1 cellular context compared by ENCODE assay signal in genomic region chr6:6684365-6684833, GRCh38.
TF ChIP-seq lines count a peak whose summit lies in the region.

No MANE protein-coding gene starts in this region.

TF ChIP-seq in A549, 52 proteins besides CTCF, POLR2A, EP300 and RAD21 (continued from another document):
- TF ChIP-seq USF2 (IDR thresholded peaks at IDR 0.05) (no peak), RCOR1 (IDR thresholded peaks at IDR 0.05; ENCODE audit: low read depth, low read length) (no peak), NR3C1 (IDR thresholded peaks at IDR 0.05) (no peak), MYC (IDR thresholded peaks at IDR 0.05; ENCODE audit: borderline replicate concordance, low read length) (no peak), EHF (CRISPR knock-in tag; IDR thresholded peaks at IDR 0.05) (no peak), ZFP36 (IDR thresholded peaks at IDR 0.05; ENCODE audit: borderline replicate concordance, partially characterized antibody) (no peak), EHMT2 (IDR thresholded peaks at IDR 0.05; ENCODE audit: low read depth) (no peak), HEYL (CRISPR knock-in tag; IDR thresholded peaks at IDR 0.05) (no peak), HDAC2 (IDR thresholded peaks at IDR 0.05) (no peak), CHD2 (IDR thresholded peaks at IDR 0.05; ENCODE audit: low read length, partially characterized antibody) (no peak), CEBPB (IDR thresholded peaks at IDR 0.05) (no peak)
TF ChIP-seq in A549: peak in this region for 0.
